Comparison of ENCODE assay signal across 8 cellular contexts in genomic region chr13:40665061-40665753, GRCh38. TPM values are rescaled to one million over a fixed set of nuclear protein-coding genes. Genes with fewer than 3 reads are reported as not detected.
A peak's percentile ranks its signal among the peaks of the same experiment; 100 is the strongest.
DNase-seq lines count a peak whose midpoint lies in the region; ATAC-seq, FAIRE-seq and TF ChIP-seq lines count a peak whose summit lies in the region.

No MANE protein-coding gene starts in this region.

- no peak for FAIRE-seq in GM12891 (lab: Jason Lieb, UNC)

- ATAC-seq in HG02885 (IDR thresholded peaks at IDR 0.05; ENCODE audit: poor library complexity, unreplicated experiment) (peak; percentile 15), T-helper 17 cell (no peak), HG03342 (IDR thresholded peaks at IDR 0.05; ENCODE audit: unreplicated experiment) (no peak)

- no peak for TF ChIP-seq POLR2A in GM12891 (IDR thresholded peaks at IDR 0.05; ENCODE audit: low read depth, low read length)

- H3K27me3 Mint-ChIP-seq in T-helper 17 cell = no peaks in the 10 kb centered on the region

- peaks cover 2% of the 10 kb centered on the region for H3K36me3 Mint-ChIP-seq in T-helper 17 cell (ENCODE audit: low read depth)

- H3K4me3 ChIP-seq in cardiac fibroblast (replicated peaks in 1 of 2; ENCODE audit: low read depth in 2 of 2, low read length in 2 of 2) = peak overlapping the region; percentile 91 to 94

- DNase-seq in GM12891 (ENCODE audit: insufficient read length, low spot score) (peak; percentile 13), T-helper 17 cell (no peak), cardiac fibroblast (ENCODE audit: low read depth in 2 of 2) (peak in 1 of 2 donors; percentile 39), NCI-H2196 (lab: John Stamatoyannopoulos, UW; ENCODE audit: unreplicated experiment) (no peak)
- peak; percentile 50 for DNase-seq in stimulated activated CD4-positive, alpha-beta T cell treated with anti-CD3 and anti-CD28 coated beads, Interleukin-4, amount 100 ng/mL, for 1 hour

- no peak for TF ChIP-seq CTCF in cardiac fibroblast (IDR thresholded peaks at IDR 0.05; ENCODE audit: low read depth, low read length)

- H3K27ac Mint-ChIP-seq in T-helper 17 cell = peak overlapping the region; percentile 96

- H3K4me3 Mint-ChIP-seq in T-helper 17 cell = peak overlapping the region; percentile 94

- no peaks in the 10 kb centered on the region for H3K9me3 ChIP-seq in T-helper 17 cell (ENCODE audit: control insufficient read depth, low read length, poor library complexity, severe bottlenecking)

- H3K27me3 ChIP-seq in layer of hippocampus (ENCODE audit: control insufficient read depth, insufficient read depth, low read length) = no peaks in the 10 kb centered on the region

- peaks cover 28% of the 10 kb centered on the region for H3K4me1 Mint-ChIP-seq in T-helper 17 cell

- peak overlapping the region; percentile 94 for H3K27ac ChIP-seq in layer of hippocampus (ENCODE audit: low read depth, low read length)

TF ChIP-seq in GM12891, 5 proteins besides CTCF, POLR2A, EP300 and RAD21:
- no peak for TF ChIP-seq SPI1 (IDR thresholded peaks at IDR 0.05; ENCODE audit: low read depth, low read length)
- no peak for TF ChIP-seq TAF1 (IDR thresholded peaks at IDR 0.05; ENCODE audit: low read depth, low read length)
- no peak for TF ChIP-seq POLR2AphosphoS5 (IDR thresholded peaks at IDR 0.05; ENCODE audit: low read depth, low read length)
- no peak for TF ChIP-seq POU2F2 (IDR thresholded peaks at IDR 0.05; ENCODE audit: low read depth, low read length)
- no peak for TF ChIP-seq PAX5 (IDR thresholded peaks at IDR 0.05; ENCODE audit: insufficient read depth, low read length, severe bottlenecking)

RNA-seq across cellular contexts. Expression of gene FOXO1, which starts 1.2 kb away (rescaled TPM):
- 3.0 TPM for polyA plus RNA-seq in GM12891 (2012; ENCODE audit: low read depth, missing spikeins)
- total RNA-seq in T-helper 17 cell = 10 to 100 TPM; 72.9 to 86.1 TPM

Comparison
In these comparisons a context has a peak if more than half of its experiments do, and no peak if none do; other contexts are left out.
1. DNase-seq: peak in GM12891 (single experiment) and stimulated activated CD4-positive, alpha-beta T cell treated with anti-CD3 and anti-CD28 coated beads, Interleukin-4, amount 100 ng/mL, for 1 hour (single experiment); none in T-helper 17 cell (0 of 3) and NCI-H2196 (single experiment).